8 cellular contexts compared by ENCODE assay signal in the genomic region with DNA sequence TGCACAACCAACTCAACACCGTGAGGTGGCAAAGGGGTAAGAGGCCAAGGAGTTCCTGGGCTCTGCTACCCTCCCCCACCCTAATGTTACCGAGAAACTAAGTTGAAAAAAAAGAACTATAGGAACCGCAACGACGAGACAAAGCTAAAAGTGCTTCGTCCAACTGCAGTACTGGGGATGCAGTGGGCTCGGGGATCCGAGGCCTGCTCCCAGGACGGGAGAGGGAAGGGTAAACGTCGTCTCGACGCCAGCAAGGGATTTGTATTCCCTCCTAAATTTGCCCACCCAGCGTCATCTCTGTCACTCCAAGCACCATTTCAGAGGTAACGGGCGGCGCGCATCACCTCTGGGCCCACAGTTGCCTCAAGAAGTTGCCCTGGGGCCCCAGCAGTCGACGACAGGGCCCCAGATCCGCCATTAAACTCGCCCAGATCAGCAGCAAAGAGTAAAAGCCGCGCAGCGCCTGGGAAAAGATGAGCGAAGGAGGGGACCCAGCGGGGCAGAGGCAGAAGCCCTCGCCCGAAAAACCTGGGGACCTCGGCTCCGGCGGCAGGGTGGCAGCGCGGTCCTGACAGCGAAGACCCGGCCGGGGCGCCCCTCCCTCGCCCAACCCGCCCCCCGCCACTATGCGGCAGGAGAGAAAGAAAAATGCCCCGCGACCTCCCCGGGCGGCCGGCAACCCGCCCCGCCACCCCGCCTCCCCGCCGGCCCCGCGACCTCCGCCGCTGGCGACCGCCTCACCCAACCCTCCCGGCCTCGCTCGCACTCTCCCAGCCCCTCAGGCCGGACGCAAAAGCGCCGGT.
DNase-seq lines count a peak whose midpoint lies in the region; ATAC-seq, FAIRE-seq and TF ChIP-seq lines count a peak whose summit lies in the region.

No MANE protein-coding gene starts in this region.

- ATAC-seq in GM19452 (IDR thresholded peaks at IDR 0.05; ENCODE audit: unreplicated experiment): no peak

- peak overlapping the region; percentile 98 for H3K27ac ChIP-seq in duodenal mucosa (ENCODE audit: low read depth, low read length)

- no peaks in the 10 kb centered on the region for H3K27me3 ChIP-seq in duodenal mucosa (ENCODE audit: control insufficient read depth in 1 of 2, insufficient read depth in 2 of 2, low read length in 2 of 2)

- no peak for TF ChIP-seq CTCF in AG10803 (conservative IDR thresholded peaks at IDR 0.05; ENCODE audit: low read length)
- TF ChIP-seq CTCF in LNCaP clone FGC (IDR thresholded peaks at IDR 0.05; ENCODE audit: control insufficient read depth, extremely low read depth, insufficient read depth): no peak

- DNase-seq in AG10803 (ENCODE audit: low read depth): peak; percentile 17
- peak; percentile 15 for DNase-seq in GM19239 (ENCODE audit: insufficient read length, low spot score)
- DNase-seq in LNCaP clone FGC (ENCODE audit: low read depth): no peak
- peak; percentile 23 to 34 for DNase-seq in activated CD4-positive, alpha-beta T cell treated with anti-CD3 and anti-CD28 coated beads, Interleukin-2, amount 50 U/mL, for 4 hours
- peak; percentile 52 for DNase-seq in medulla oblongata (ENCODE audit: extremely low spot score)
- DNase-seq in stimulated activated CD4-positive, alpha-beta T cell treated with anti-CD3 and anti-CD28 coated beads, TNF-alpha, amount 100 ng/mL, for 48 hours (ENCODE audit: low read depth in 3 of 3): peak; percentile 19 to 39 (median 19)

- peak overlapping the region; percentile 90 to 95 for H3K9ac ChIP-seq in duodenal mucosa (ENCODE audit: low read depth in 1 of 2, low read length in 2 of 2)

- no peaks in the 10 kb centered on the region for H3K9me3 ChIP-seq in duodenal mucosa (ENCODE audit: control insufficient read depth in 1 of 2, low read length in 2 of 2)

- H3K4me1 ChIP-seq in duodenal mucosa (ENCODE audit: control insufficient read depth in 1 of 2, insufficient read depth in 2 of 2, low read length in 2 of 2): peaks cover 19 to 24% of the 10 kb centered on the region in 2 donors

- FAIRE-seq in GM19239 (lab: Jason Lieb, UNC): peak; percentile 40

- peaks cover 0 to 7% of the 10 kb centered on the region in 2 donors for H3K36me3 ChIP-seq in duodenal mucosa (ENCODE audit: control insufficient read depth in 1 of 2, insufficient read depth in 2 of 2, low read length in 2 of 2)

- H3K4me3 ChIP-seq in AG10803 (ENCODE audit: low read length) (peak overlapping the region; percentile 87), LNCaP clone FGC (ENCODE audit: low read depth, low read length) (peak overlapping the region; percentile 63), duodenal mucosa (ENCODE audit: low read depth in 1 of 2, low read length in 2 of 2) (peak overlapping the region; percentile 95 to 98)
